Comparison of ENCODE assay signal across 20 cellular contexts in the genomic region with DNA sequence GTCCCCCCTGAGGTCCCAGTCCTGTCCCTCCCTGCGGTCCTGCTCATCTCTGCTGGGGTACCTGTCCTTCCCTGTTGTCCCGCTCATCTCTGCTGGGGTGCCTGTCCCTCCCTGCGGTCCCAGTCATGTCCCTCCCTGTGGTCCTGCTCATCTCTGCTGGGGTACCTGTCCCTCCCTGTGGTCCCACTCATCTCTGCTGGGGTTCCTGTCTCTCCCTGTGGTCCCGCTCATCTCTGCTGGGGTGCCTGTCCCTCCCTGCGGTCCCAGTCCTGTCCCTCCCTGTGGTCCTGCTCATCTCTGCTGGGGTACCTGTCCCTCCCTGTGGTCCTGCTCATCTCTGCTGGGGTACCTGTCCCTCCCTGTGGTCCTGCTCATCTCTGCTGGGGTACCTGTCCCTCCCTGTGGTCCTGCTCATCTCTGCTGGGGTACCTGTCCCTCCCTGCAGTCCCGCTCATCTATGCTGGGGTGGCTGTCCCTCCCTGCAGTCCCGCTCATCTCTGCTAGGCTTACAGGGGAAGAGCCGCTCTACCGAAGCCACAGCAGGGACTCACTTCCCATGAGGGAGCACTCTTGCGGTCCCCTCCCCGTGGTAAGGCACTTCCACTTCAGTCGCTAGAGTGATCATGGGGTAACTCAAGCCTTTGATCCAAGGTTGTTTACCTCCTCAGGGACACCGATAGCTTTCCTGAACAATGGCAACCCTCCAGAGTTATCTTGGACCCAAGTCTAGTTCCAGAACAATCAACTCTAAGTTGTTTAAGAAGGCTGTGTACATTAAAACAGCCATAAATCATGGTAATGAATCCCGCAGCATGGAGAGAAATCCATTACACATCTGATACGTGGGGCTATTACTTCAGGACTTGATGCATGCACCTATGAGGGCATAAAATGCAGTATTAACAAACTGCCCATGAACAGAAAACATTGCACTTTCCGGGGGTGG. TPM values are rescaled to one million over a fixed set of nuclear protein-coding genes. Genes with fewer than 3 reads are reported as not detected.
DNase-seq lines count a peak whose midpoint lies in the region; ATAC-seq, FAIRE-seq and TF ChIP-seq lines count a peak whose summit lies in the region.
"Had no signal": no experiment of that assay in that cellular context is flagged by ENCODE, and none has a peak within 500 bp of the region (broad histone marks: within the 10 kb centered on the region; RNA-seq: fewer than 3 reads in every experiment).

No MANE protein-coding gene starts in this region.

- no peak for FAIRE-seq in HepG2 (lab: Jason Lieb, UNC)
- FAIRE-seq: RCC 7860 had no signal

- no peak for TF ChIP-seq RAD21 in HepG2 (CRISPR knock-in tag; IDR thresholded peaks at IDR 0.05)

- no TSS peak for BruUV-seq in HepG2 (replicated peaks; lab: Mats Ljungman, UMichigan)

- H3K27me3 ChIP-seq in HepG2 (ENCODE audit: control insufficient read depth in 1 of 2, insufficient read depth in 2 of 2, low read length in 2 of 2) (peaks cover 0 to 48% of the 10 kb centered on the region in 2 experiments; a peak in 3 of 5 replicates), right lobe of liver (no peaks in the 10 kb centered on the region), upper lobe of right lung (no peaks in the 10 kb centered on the region), spleen (replicated peaks in 1 of 7) (peaks cover 0 to 48% (median 0%) of the 10 kb centered on the region in 7 donors)

- no peaks in the 10 kb centered on the region for H4K20me1 ChIP-seq in HepG2 (ENCODE audit: insufficient read depth, low read length)

- TF ChIP-seq CTCF in HepG2 (CRISPR knock-in tag; IDR thresholded peaks at IDR 0.05) (no peak), right lobe of liver (IDR thresholded peaks at IDR 0.05) (no peak), upper lobe of right lung (IDR thresholded peaks at IDR 0.05) (no peak), spleen (IDR thresholded peaks at IDR 0.05 in 8 of 11, conservative IDR thresholded peaks at IDR 0.05 in 3 of 11) (no peak)

- TF ChIP-seq POLR2A in HepG2 (IDR thresholded peaks at IDR 0.05; ENCODE audit: insufficient read depth in 1 of 2, low read depth in 2 of 2, low read length in 2 of 2) = no peak
- no peak for TF ChIP-seq POLR2A in right lobe of liver (IDR thresholded peaks at IDR 0.05)
- no peak for TF ChIP-seq POLR2A in spleen (IDR thresholded peaks at IDR 0.05)

- H3K4me3 ChIP-seq in HepG2 (replicated peaks in 1 of 3; ENCODE audit: insufficient read depth in 1 of 3, low read depth in 2 of 3, low read length in 3 of 3) (no peak overlapping the region), right lobe of liver (no peak overlapping the region), upper lobe of right lung (no peak overlapping the region), spleen (no peak overlapping the region)
- H3K4me3 ChIP-seq: GM23248, SJCRH30 had no signal

- no peaks in the 10 kb centered on the region for H3K4me1 ChIP-seq in HepG2 (ENCODE audit: insufficient read depth, low read length)
- H3K4me1 ChIP-seq in right lobe of liver = no peaks in the 10 kb centered on the region
- H3K4me1 ChIP-seq in upper lobe of right lung = no peaks in the 10 kb centered on the region
- no peaks in the 10 kb centered on the region for H3K4me1 ChIP-seq in spleen
- H3K4me1 ChIP-seq: SJCRH30 had no signal

- intact Hi-C loops in HepG2 (cut with micrococcal nuclease; ENCODE audit: unreplicated experiment) (no loop called here), right lobe of liver (cut with DNase I) (no loop called here), upper lobe of right lung (cut with DNase I) (no loop called here), spleen (cut with DNase I; ENCODE audit: low total_unique reads) (no loop called here)

- H3K36me3 ChIP-seq in HepG2 (replicated peaks in 1 of 2; ENCODE audit: control insufficient read depth in 1 of 2, insufficient read depth in 2 of 2, low read length in 2 of 2) = no peaks in the 10 kb centered on the region
- H3K36me3 ChIP-seq in right lobe of liver = no peaks in the 10 kb centered on the region
- H3K36me3 ChIP-seq in upper lobe of right lung = no peaks in the 10 kb centered on the region
- no peaks in the 10 kb centered on the region for H3K36me3 ChIP-seq in spleen
- H3K36me3 ChIP-seq: SJCRH30 had no signal

- in situ Hi-C loops in HepG2 (cut with HindIII; ENCODE audit: extremely low pct_ligation_motif_present, low pct_unique_long_range_greater_than_20kb) = no loop called here

- ATAC-seq in HepG2 (no peak), right lobe of liver (no peak), upper lobe of right lung (no peak)

- POLR2A ChIA-PET in HepG2 (lab: Yijun Ruan, JAX) = no interaction called here

- H3K79me2 ChIP-seq in HepG2 (ENCODE audit: insufficient read depth, low read length) = no peaks in the 10 kb centered on the region

- no peak overlapping the region for H3K27ac ChIP-seq in HepG2 (ENCODE audit: extremely low read length, insufficient read depth, low read length)
- H3K27ac ChIP-seq in right lobe of liver = no peak overlapping the region
- H3K27ac ChIP-seq in upper lobe of right lung = no peak overlapping the region
- H3K27ac ChIP-seq in spleen = no peak overlapping the region
- H3K27ac ChIP-seq: GM23248, SJCRH30 had no signal

- H2AFZ ChIP-seq in HepG2 (ENCODE audit: low read length) = no peak overlapping the region
- H2AFZ ChIP-seq: GM23248 had no signal

- CTCF ChIA-PET in HepG2 (lab: Yijun Ruan, JAX; ENCODE audit: low intra/inter-chr PET ratio, low total read pairs) = no interaction called here

- no peak overlapping the region for H3K4me2 ChIP-seq in HepG2 (ENCODE audit: low read depth, low read length)

- DNase-seq in HepG2 (ENCODE audit: low spot score) (no peak), right lobe of liver (no peak), NCI-H1436 treated with DMSO at 0.1 percent for 48 hours (lab: John Stamatoyannopoulos, UW) (peak; percentile 31), iPS-NIHi11 (ENCODE audit: low spot score) (peak; percentile 3), upper lobe of right lung (peak; percentile 42), NCI-H1048 (lab: John Stamatoyannopoulos, UW) (no peak), spleen (no peak), CD1c-positive myeloid dendritic cell (ENCODE audit: extremely low spot score) (no peak)
- DNase-seq: GM23248, HCEC 1CT, KG1, NCI-H2081 treated with DMSO at 0.1 percent for 48 hours, NCI-H446 treated with DMSO at 0.1 percent for 48 hours, NCI-H526 treated with DMSO at 0.1 percent for 48 hours, OCI-M1, SJCRH30, T-helper 1 cell had no signal

- no peak overlapping the region for H3K9ac ChIP-seq in HepG2 (ENCODE audit: insufficient read depth, low read depth, low read length)
- H3K9ac ChIP-seq: GM23248 had no signal

- WGBS in HepG2 (ENCODE audit: low lambda C conversion rate) = 56% methylated on average over 12 of the region's 16 CpGs
- WGBS in right lobe of liver (ENCODE audit: insufficient coverage, low coverage, low lambda C conversion rate, missing lambda C conversion rate) = 62% methylated on average over 10 of the region's 16 CpGs
- 78 to 82% (median 78%) methylated on average over 16 of the region's 16 CpGs for WGBS in spleen, 5 donors

- peaks cover 6% of the 10 kb centered on the region; the same call in 1 of the 2 replicates for H3K9me3 ChIP-seq in HepG2 (ENCODE audit: low read length)
- no peaks in the 10 kb centered on the region for H3K9me3 ChIP-seq in right lobe of liver
- H3K9me3 ChIP-seq in upper lobe of right lung = no peaks in the 10 kb centered on the region
- H3K9me3 ChIP-seq in spleen = peaks cover 0 to 28% (median 13%) of the 10 kb centered on the region in 8 donors
- H3K9me3 ChIP-seq: SJCRH30 had no signal

- no peak for TF ChIP-seq EP300 in HepG2 (IDR thresholded peaks at IDR 0.05; ENCODE audit: low read depth in 2 of 2, low read length in 2 of 2)
- no peak for TF ChIP-seq EP300 in HepG2 (CRISPR knock-in tag; IDR thresholded peaks at IDR 0.05; ENCODE audit: borderline replicate concordance)

TF ChIP-seq in HepG2, 621 proteins besides CTCF, POLR2A, EP300 and RAD21:
- TF ChIP-seq ZNF263 (CRISPR knock-in tag; IDR thresholded peaks at IDR 0.05) (0 out of 2 replicates have a peak, but pooled peaks have one; percentile 24), ZNF572 (CRISPR knock-in tag; IDR thresholded peaks at IDR 0.05) (no peak), HCFC1 (IDR thresholded peaks at IDR 0.05; ENCODE audit: low read depth, low read length) (no peak)
TF ChIP-seq in HepG2: peak in this region for 1.

RNA-seq across cellular contexts. Expression of gene MNX1, which starts 46.8 kb away (rescaled TPM):
- total RNA-seq in HepG2 (2016; rRNA removed; fragmentation: Illumina TruSeq; extraction: Trizol) (3.6 and 6.1 TPM in 2 replicates), right lobe of liver (not detected), upper lobe of right lung (0.93 TPM), spleen (under 1 TPM in 1 of 7 donors, not detected in 6; 0.85 TPM)
- 2.4 and 2.5 TPM in 2 replicates for total RNA-seq in HepG2 (2016; cell fraction: cytosol; rRNA removed; fragmentation: Illumina TruSeq; extraction: Trizol; ENCODE audit: low read depth)
- 3.4 and 9.7 TPM in 2 replicates for total RNA-seq in HepG2 (2016; cell fraction: insoluble cytoplasmic fraction; rRNA removed; fragmentation: Illumina TruSeq; extraction: Trizol)
- total RNA-seq in HepG2 (2016; cell fraction: membrane; rRNA removed; fragmentation: Illumina TruSeq; extraction: Trizol) = 4.5 and 5.6 TPM in 2 replicates
- 6.7 and 7.4 TPM in 2 replicates for total RNA-seq in HepG2 (2016; cell fraction: nucleus; rRNA removed; fragmentation: Illumina TruSeq; extraction: Trizol)
- polyA plus RNA-seq in HepG2 (2011; rRNA removed) (0.91 and 0.94 TPM in 2 replicates), spleen (not detected)
- polyA plus RNA-seq in HepG2 (2011; cell fraction: cytosol; rRNA removed) = 0.37 and 1.0 TPM in 2 replicates
- 3.8 and 4.5 TPM in 2 replicates for polyA plus RNA-seq in HepG2 (2011; cell fraction: nucleus; rRNA removed)
- 1.7 and 2.4 TPM in 2 replicates for polyA plus RNA-seq in HepG2 (2012)
- polyA plus RNA-seq in HepG2 (2016; cell fraction: cytosol; fragmentation: Illumina TruSeq; extraction: Trizol; ENCODE audit: low read depth) = 2.2 and 3.2 TPM in 2 replicates
- polyA plus RNA-seq in HepG2 (2016; cell fraction: insoluble cytoplasmic fraction; fragmentation: Illumina TruSeq; extraction: Trizol; ENCODE audit: low read depth) = 6.3 and 6.7 TPM in 2 replicates
- 4.5 and 4.8 TPM in 2 replicates for polyA plus RNA-seq in HepG2 (2016; cell fraction: membrane; fragmentation: Illumina TruSeq; extraction: Trizol; ENCODE audit: low read depth)
- 16.6 TPM in 2 replicates for polyA plus RNA-seq in HepG2 (2016; cell fraction: nucleus; fragmentation: Illumina TruSeq; extraction: Trizol; ENCODE audit: insufficient read depth, low read depth)
- polyA minus RNA-seq in HepG2 (2011; rRNA and poly(A)+ RNA removed; ENCODE audit: low replicate concordance) = 0.98 and 1.5 TPM in 2 replicates
- 0.89 and 1.6 TPM in 2 replicates for polyA minus RNA-seq in HepG2 (2011; cell fraction: cytosol; rRNA and poly(A)+ RNA removed)
- 3.2 and 7.9 TPM in 2 replicates for polyA minus RNA-seq in HepG2 (2011; cell fraction: nucleus; rRNA and poly(A)+ RNA removed)
- total RNA-seq: GM23248 had no signal
- polyA plus RNA-seq: AG04450, CD14-positive monocyte, GM23248 had no signal

Comparison
In these comparisons a context has a peak if more than half of its experiments do, and no peak if none do; other contexts are left out.
1. DNase-seq: peak in NCI-H1436 treated with DMSO at 0.1 percent for 48 hours (single experiment), iPS-NIHi11 (single experiment) and upper lobe of right lung (single experiment); none in HepG2 (single experiment), right lobe of liver (0 of 3), NCI-H1048 (single experiment), spleen (single experiment) and CD1c-positive myeloid dendritic cell (single experiment).